ENCODE assay signal across 1 cellular context in the genomic region with DNA sequence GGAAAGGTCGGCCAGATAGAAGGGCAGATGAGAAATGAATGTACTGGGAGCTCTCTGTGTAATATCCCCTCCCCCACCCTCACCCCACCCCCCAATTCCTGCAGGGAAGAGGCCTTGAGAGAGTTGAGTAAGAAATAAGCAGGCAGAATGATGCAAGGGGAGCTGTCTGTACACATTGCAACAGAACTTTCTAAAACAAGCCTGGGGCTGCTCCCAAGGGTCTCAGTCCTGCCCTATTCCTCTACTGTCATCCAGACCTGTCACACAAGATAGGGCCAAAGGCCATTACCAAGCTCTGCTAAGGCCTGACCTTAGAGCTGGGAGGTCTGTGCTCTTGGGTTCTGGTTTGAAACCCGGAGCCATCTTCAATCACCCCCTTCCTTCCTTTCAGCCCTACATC.
TF ChIP-seq lines count a peak whose summit lies in the region.

No MANE protein-coding gene starts in this region.

TF ChIP-seq in HepG2, 621 proteins besides CTCF, POLR2A, EP300 and RAD21 (continued from another document):
- TF ChIP-seq, protein P1, sequence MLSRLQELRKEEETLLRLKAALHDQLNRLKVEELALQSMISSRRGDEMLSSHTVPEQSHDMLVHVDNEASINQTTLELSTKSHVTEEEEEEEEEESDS (CRISPR knock-in tag; IDR thresholded peaks at IDR 0.05; ENCODE audit: borderline replicate concordance), result no peak
- TF ChIP-seq ZFP36 (IDR thresholded peaks at IDR 0.05; ENCODE audit: borderline replicate concordance, low read depth, low read length, partially characterized antibody) (no peak), ZFP62 (CRISPR knock-in tag; IDR thresholded peaks at IDR 0.05) (no peak), ZNF24 (IDR thresholded peaks at IDR 0.05) (no peak), ZNF180 (CRISPR knock-in tag; IDR thresholded peaks at IDR 0.05; ENCODE audit: borderline replicate concordance, low read depth) (no peak)
- TF ChIP-seq, protein P2, sequence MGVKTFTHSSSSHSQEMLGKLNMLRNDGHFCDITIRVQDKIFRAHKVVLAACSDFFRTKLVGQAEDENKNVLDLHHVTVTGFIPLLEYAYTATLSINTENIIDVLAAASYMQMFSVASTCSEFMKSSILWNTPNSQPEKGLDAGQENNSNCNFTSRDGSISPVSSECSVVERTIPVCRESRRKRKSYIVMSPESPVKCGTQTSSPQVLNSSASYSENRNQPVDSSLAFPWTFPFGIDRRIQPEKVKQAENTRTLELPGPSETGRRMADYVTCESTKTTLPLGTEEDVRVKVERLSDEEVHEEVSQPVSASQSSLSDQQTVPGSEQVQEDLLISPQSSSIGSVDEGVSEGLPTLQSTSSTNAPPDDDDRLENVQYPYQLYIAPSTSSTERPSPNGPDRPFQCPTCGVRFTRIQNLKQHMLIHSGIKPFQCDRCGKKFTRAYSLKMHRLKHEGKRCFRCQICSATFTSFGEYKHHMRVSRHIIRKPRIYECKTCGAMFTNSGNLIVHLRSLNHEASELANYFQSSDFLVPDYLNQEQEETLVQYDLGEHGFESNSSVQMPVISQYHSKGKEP (CRISPR knock-in tag; IDR thresholded peaks at IDR 0.05), result no peak
TF ChIP-seq in HepG2: peak in this region for 147.
